Comparison of ENCODE assay signal across 15 cellular contexts in the genomic region with DNA sequence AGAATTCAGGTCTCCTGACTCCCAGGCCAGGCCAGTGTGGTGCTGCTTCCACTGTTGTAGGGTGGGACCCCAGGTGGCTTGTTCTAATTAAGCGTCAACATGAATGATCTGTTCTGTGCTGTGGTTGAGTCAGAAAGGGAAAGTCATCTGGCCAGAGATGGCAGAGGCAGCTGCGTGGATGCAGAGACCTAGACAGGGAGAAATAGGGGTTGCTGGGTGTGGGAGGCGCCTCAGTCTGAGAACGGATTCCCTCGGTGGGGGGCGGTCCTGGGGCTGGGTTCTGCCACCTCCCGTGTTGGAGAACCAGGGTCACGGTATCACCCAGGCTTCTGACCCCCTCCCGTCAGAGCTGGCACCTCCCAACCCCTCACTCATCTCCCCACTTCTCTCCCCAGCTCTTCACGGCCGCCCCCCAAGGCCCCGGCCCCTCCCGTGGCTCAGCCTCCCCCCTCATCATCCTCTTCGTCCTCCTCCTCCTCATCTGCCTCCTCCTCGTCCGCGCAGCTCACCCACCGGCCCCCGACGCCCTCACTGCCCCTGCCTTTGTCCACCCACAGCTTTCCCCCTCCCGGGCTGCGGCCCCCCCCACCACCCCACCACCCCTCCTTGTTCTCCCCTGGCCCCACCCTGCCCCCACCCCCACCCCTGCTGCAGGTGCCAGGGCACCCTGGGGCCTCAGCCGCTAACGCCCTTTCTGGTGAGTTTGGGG. TPM values are rescaled to one million over a fixed set of nuclear protein-coding genes. Genes with fewer than 3 reads are reported as not detected.
A peak's percentile ranks its signal among the peaks of the same experiment; 100 is the strongest.
DNase-seq lines count a peak whose midpoint lies in the region; ATAC-seq and TF ChIP-seq lines count a peak whose summit lies in the region.
"Had no signal": no experiment of that assay in that cellular context is flagged by ENCODE, and none has a peak within 500 bp of the region (broad histone marks: within the 10 kb centered on the region; RNA-seq: fewer than 3 reads in every experiment).

No MANE protein-coding gene starts in this region.

- no peak for ATAC-seq in activated T-cell treated with anti-CD3 and anti-CD28 coated beads, Interleukin-2, amount 50 U/mL, for 4 hours
- no peak for ATAC-seq in effector memory CD8-positive, alpha-beta T cell (replicated peaks)
- ATAC-seq in GM21786 (IDR thresholded peaks at IDR 0.05; ENCODE audit: unreplicated experiment): no peak
- ATAC-seq: pancreas had no signal

- no peak overlapping the region for H3K4me3 ChIP-seq in Loucy (ENCODE audit: low read length, poor library complexity, severe bottlenecking)
- H3K4me3 ChIP-seq: pancreas, stomach had no signal

- H3K79me2 ChIP-seq in Loucy (ENCODE audit: insufficient read depth, low read length): peaks cover 58% of the 10 kb centered on the region

- peaks cover 34% of the 10 kb centered on the region for H3K4me1 Mint-ChIP-seq in activated T-cell treated with anti-CD3 and anti-CD28 coated beads, Interleukin-2, amount 50 U/mL, for 4 hours (ENCODE audit: low read depth)
- peaks cover 28 to 38% of the 10 kb centered on the region in 2 donors for H3K4me1 Mint-ChIP-seq in effector memory CD8-positive, alpha-beta T cell (ENCODE audit: low read depth in 2 of 2)
- peaks cover 10% of the 10 kb centered on the region for H3K4me1 Mint-ChIP-seq in progenitor cell of endocrine pancreas (ENCODE audit: low read depth)

- peaks cover 46% of the 10 kb centered on the region for H4K20me1 ChIP-seq in Loucy (ENCODE audit: insufficient read depth, low read length, poor library complexity, severe bottlenecking)

- H3K4me1 ChIP-seq in Loucy (ENCODE audit: insufficient read depth, low read length, poor library complexity, severe bottlenecking): peaks cover 24% of the 10 kb centered on the region

- H3K27ac Mint-ChIP-seq in effector memory CD8-positive, alpha-beta T cell: peak overlapping the region; percentile 46 to 86
- peak overlapping the region; percentile 34 for H3K27ac Mint-ChIP-seq in progenitor cell of endocrine pancreas

- H2AFZ ChIP-seq in Loucy (ENCODE audit: low read length): no peak overlapping the region

- peaks cover 70% of the 10 kb centered on the region; the same call in 1 of the 2 replicates for H3K36me3 ChIP-seq in Loucy (ENCODE audit: insufficient read depth, low read length)

- peak overlapping the region; percentile 99 for H3K4me2 ChIP-seq in Loucy (ENCODE audit: low read depth, low read length, poor library complexity, severe bottlenecking)

- H3K4me3 Mint-ChIP-seq in activated T-cell treated with anti-CD3 and anti-CD28 coated beads, Interleukin-2, amount 50 U/mL, for 4 hours: peak overlapping the region; percentile 52
- H3K4me3 Mint-ChIP-seq in effector memory CD8-positive, alpha-beta T cell: peak overlapping the region; percentile 40 to 75
- H3K4me3 Mint-ChIP-seq in progenitor cell of endocrine pancreas (ENCODE audit: low read depth): no peak overlapping the region

- no peaks in the 10 kb centered on the region for H3K9me2 ChIP-seq in Loucy (replicated peaks; ENCODE audit: low read depth, low read length)

- H3K9me3 Mint-ChIP-seq in activated T-cell treated with anti-CD3 and anti-CD28 coated beads, Interleukin-2, amount 50 U/mL, for 4 hours: no peaks in the 10 kb centered on the region
- no peaks in the 10 kb centered on the region for H3K9me3 Mint-ChIP-seq in effector memory CD8-positive, alpha-beta T cell
- H3K9me3 Mint-ChIP-seq in progenitor cell of endocrine pancreas (ENCODE audit: low read depth): no peaks in the 10 kb centered on the region

- no peaks in the 10 kb centered on the region for H3K27me3 Mint-ChIP-seq in activated T-cell treated with anti-CD3 and anti-CD28 coated beads, Interleukin-2, amount 50 U/mL, for 4 hours (ENCODE audit: low read depth)
- no peaks in the 10 kb centered on the region for H3K27me3 Mint-ChIP-seq in effector memory CD8-positive, alpha-beta T cell
- no peaks in the 10 kb centered on the region for H3K27me3 Mint-ChIP-seq in progenitor cell of endocrine pancreas

- no peak for DNase-seq in activated T-cell treated with anti-CD3 and anti-CD28 coated beads, Interleukin-2, amount 50 U/mL, for 4 hours
- no peak for DNase-seq in activated T-cell treated with anti-CD3 and anti-CD28 coated beads, Interleukin-2, amount 50 U/mL, for 1 hour
- no peak for DNase-seq in effector memory CD8-positive, alpha-beta T cell
- DNase-seq in progenitor cell of endocrine pancreas (ENCODE audit: low spot score, unreplicated experiment) (no peak), NCI-H2227 treated with DMSO at 0.1 percent for 48 hours (lab: John Stamatoyannopoulos, UW) (no peak), activated gamma-delta T cell (lab: John Stamatoyannopoulos, UW) (no peak)
- DNase-seq: Calu3, dermis blood vessel endothelial cell, midbrain, small intestine, stomach, WERI-Rb-1 had no signal

- H3K9ac ChIP-seq in Loucy (ENCODE audit: low read depth, low read length, poor library complexity, severe bottlenecking): no peak overlapping the region

- no peaks in the 10 kb centered on the region for H3K9me3 ChIP-seq in Loucy (ENCODE audit: insufficient read depth, low read depth, low read length)
- H3K9me3 ChIP-seq: pancreas, stomach had no signal

- H3F3A ChIP-seq in Loucy (ENCODE audit: low read depth): no peaks in the 10 kb centered on the region

- no peaks in the 10 kb centered on the region for H3K27me3 ChIP-seq in Loucy (ENCODE audit: insufficient read depth, low read length, poor library complexity, severe bottlenecking)
- H3K27me3 ChIP-seq: pancreas, stomach had no signal

- peaks cover 52% of the 10 kb centered on the region for H3K36me3 Mint-ChIP-seq in activated T-cell treated with anti-CD3 and anti-CD28 coated beads, Interleukin-2, amount 50 U/mL, for 4 hours (ENCODE audit: insufficient read depth)
- H3K36me3 Mint-ChIP-seq in effector memory CD8-positive, alpha-beta T cell (ENCODE audit: insufficient read depth): peaks cover 91% of the 10 kb centered on the region
- peaks cover 26% of the 10 kb centered on the region for H3K36me3 Mint-ChIP-seq in progenitor cell of endocrine pancreas (ENCODE audit: insufficient read depth)

- no peak for TF ChIP-seq CTCF in Loucy (conservative IDR thresholded peaks at IDR 0.05; ENCODE audit: low read length)
- TF ChIP-seq CTCF in progenitor cell of endocrine pancreas (IDR thresholded peaks at IDR 0.05; ENCODE audit: unreplicated experiment): no peak

RNA-seq across cellular contexts. Expression of a gene that starts 5.7 kb away (rescaled TPM):
- total RNA-seq in activated T-cell treated with anti-CD3 and anti-CD28 coated beads, Interleukin-2, amount 50 U/mL, for 4 hours: 100 to 1,000 TPM; 132 to 158 (median 137) TPM
- total RNA-seq in progenitor cell of endocrine pancreas: 75.3 and 91.1 TPM in 2 replicates

RNA-seq across cellular contexts. Expression of a gene that starts 13.2 kb away (rescaled TPM):
- 10 to 100 TPM; 65.1 to 85.3 (median 71.0) TPM for total RNA-seq in activated T-cell treated with anti-CD3 and anti-CD28 coated beads, Interleukin-2, amount 50 U/mL, for 4 hours
- 57.6 and 58.7 TPM in 2 replicates for total RNA-seq in progenitor cell of endocrine pancreas

RNA-seq across cellular contexts. Expression of a gene that starts 35.0 kb away (rescaled TPM):
- total RNA-seq in activated T-cell treated with anti-CD3 and anti-CD28 coated beads, Interleukin-2, amount 50 U/mL, for 4 hours: 100 to 1,000 TPM in 1 of 3 donors, 10 to 100 TPM in 2; 86.3 to 100 (median 96.5) TPM
- total RNA-seq in progenitor cell of endocrine pancreas: 103 and 104 TPM in 2 replicates

RNA-seq across cellular contexts. Expression of a gene that starts 53.8 kb away (rescaled TPM):
- total RNA-seq in activated T-cell treated with anti-CD3 and anti-CD28 coated beads, Interleukin-2, amount 50 U/mL, for 4 hours: 10 to 100 TPM; 15.4 to 16.9 (median 16.0) TPM
- 23.3 and 24.5 TPM in 2 replicates for total RNA-seq in progenitor cell of endocrine pancreas
